2 cellular contexts compared by ENCODE assay signal in the genomic region with DNA sequence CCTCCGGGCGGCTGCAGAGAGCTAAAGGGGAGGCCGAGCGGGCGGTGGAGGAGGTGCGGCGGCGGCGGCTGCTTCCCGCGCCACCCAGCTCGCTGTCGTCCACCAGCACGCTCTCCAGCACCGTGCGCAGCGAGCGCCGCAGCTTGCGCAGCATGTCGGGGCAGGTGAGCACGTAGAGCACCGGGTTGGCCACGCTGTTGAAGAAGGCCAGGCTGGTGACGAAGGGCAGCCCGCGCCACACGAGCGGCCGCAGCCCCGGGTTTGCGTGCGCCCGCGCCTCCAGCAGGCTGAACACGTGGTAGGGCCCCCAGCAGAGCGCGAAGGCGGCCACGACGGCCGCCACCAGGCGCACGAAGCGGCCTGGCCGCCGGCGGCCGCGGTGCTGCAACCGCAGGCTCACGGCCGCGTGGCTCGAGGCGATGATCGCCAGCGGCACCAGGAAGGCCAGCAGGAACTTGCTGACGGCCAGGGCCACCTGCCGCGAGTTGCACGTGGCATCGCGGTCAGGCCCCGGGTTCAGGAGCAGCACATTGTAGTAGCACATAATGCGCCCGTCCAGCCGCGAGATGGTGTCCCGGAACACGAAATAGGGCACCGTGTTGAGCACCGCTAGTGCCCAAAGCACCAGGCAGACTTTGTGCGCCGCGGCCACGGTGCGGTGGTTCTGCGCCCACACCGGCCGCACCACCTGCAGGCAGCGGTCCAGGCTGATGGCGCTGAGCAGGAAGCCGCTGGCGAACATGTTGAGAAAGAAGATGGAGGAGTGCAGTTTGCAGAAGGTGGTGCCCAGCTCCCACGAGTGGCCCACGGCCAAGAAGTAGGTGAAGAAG.
TF ChIP-seq lines count a peak whose summit lies in the region.

No MANE protein-coding gene starts in this region.

TF ChIP-seq in GM23338, 12 proteins besides CTCF, POLR2A, EP300 and RAD21:
- no peak for TF ChIP-seq NANOG (IDR thresholded peaks at IDR 0.05; ENCODE audit: borderline replicate concordance)
- TF ChIP-seq EZH2 (IDR thresholded peaks at IDR 0.05; ENCODE audit: low read depth, unreplicated experiment) = peak; percentile 14

TF ChIP-seq in H1, 55 proteins besides CTCF, POLR2A, EP300 and RAD21:
- TF ChIP-seq KDM4A (IDR thresholded peaks at IDR 0.05; ENCODE audit: low read depth, low read length, severe bottlenecking) (peak; percentile 78), MAX (IDR thresholded peaks at IDR 0.05) (peak; percentile 96), RNF2 (IDR thresholded peaks at IDR 0.05; ENCODE audit: borderline replicate concordance, low read depth, low read length, missing control alignments, poor library complexity, severe bottlenecking) (peak; percentile 46), HDAC2 (IDR thresholded peaks at IDR 0.05; ENCODE audit: borderline replicate concordance in 1 of 2, low read depth in 2 of 2, low read length in 2 of 2) (0 out of 4 replicates have a peak, but pooled peaks of 1 of the 2 experiments have one; percentile 40), ASH2L (IDR thresholded peaks at IDR 0.05; ENCODE audit: low read length) (no peak), SAP30 (IDR thresholded peaks at IDR 0.05; ENCODE audit: insufficient read depth, insufficient replicate concordance, low read length) (no peak)
- TF ChIP-seq, protein P1, sequence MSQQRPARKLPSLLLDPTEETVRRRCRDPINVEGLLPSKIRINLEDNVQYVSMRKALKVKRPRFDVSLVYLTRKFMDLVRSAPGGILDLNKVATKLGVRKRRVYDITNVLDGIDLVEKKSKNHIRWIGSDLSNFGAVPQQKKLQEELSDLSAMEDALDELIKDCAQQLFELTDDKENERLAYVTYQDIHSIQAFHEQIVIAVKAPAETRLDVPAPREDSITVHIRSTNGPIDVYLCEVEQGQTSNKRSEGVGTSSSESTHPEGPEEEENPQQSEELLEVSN (IDR thresholded peaks at IDR 0.05) = peak; percentile 97
